ENCODE assay signal across 1 cellular context in the genomic region with DNA sequence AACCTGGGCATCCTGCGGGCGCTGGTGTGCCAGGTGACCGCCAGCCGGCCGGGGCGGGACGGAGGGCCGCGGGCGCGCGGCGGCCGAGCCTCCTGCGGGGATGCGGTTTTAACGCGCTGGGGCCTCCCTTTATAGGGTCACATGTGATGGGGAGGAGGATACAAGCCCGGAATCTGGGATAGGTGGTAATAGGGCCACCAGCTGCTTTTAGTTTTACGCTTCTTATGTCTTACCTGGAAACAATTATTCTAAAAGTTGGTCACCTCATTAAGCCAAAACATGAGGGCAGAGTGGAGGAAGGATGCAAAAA.
A peak's percentile ranks its signal among the peaks of the same experiment; 100 is the strongest.
TF ChIP-seq lines count a peak whose summit lies in the region.

No MANE protein-coding gene starts in this region.

TF ChIP-seq in GM12878, 131 proteins besides CTCF, POLR2A, EP300 and RAD21 (continued from another document):
- no peak; the same call in 1 of the 2 replicates for TF ChIP-seq ZNF687 (IDR thresholded peaks at IDR 0.05)
- TF ChIP-seq TCF3 (IDR thresholded peaks at IDR 0.05; ENCODE audit: borderline replicate concordance, insufficient read depth, low read depth, low read length), result 0 out of 2 replicates have a peak, but pooled peaks have one; percentile 51
- TF ChIP-seq, protein P1, sequence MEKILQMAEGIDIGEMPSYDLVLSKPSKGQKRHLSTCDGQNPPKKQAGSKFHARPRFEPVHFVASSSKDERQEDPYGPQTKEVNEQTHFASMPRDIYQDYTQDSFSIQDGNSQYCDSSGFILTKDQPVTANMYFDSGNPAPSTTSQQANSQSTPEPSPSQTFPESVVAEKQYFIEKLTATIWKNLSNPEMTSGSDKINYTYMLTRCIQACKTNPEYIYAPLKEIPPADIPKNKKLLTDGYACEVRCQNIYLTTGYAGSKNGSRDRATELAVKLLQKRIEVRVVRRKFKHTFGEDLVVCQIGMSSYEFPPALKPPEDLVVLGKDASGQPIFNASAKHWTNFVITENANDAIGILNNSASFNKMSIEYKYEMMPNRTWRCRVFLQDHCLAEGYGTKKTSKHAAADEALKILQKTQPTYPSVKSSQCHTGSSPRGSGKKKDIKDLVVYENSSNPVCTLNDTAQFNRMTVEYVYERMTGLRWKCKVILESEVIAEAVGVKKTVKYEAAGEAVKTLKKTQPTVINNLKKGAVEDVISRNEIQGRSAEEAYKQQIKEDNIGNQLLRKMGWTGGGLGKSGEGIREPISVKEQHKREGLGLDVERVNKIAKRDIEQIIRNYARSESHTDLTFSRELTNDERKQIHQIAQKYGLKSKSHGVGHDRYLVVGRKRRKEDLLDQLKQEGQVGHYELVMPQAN (conservative IDR thresholded peaks at IDR 0.05), result peak; percentile 58
- peak; percentile 4 to 6; a peak in 1 of 4 replicates for TF ChIP-seq BHLHE40 (IDR thresholded peaks at IDR 0.05; ENCODE audit: borderline replicate concordance in 1 of 2, low read depth in 2 of 2, low read length in 1 of 2)
- 0 out of 2 replicates have a peak, but pooled peaks have one; percentile 57 for TF ChIP-seq LARP7 (IDR thresholded peaks at IDR 0.05)
- no peak for TF ChIP-seq RFX5 (IDR thresholded peaks at IDR 0.05; ENCODE audit: low read depth, low read length)
